Comparison of ENCODE assay signal across 8 cellular contexts in the genomic region with DNA sequence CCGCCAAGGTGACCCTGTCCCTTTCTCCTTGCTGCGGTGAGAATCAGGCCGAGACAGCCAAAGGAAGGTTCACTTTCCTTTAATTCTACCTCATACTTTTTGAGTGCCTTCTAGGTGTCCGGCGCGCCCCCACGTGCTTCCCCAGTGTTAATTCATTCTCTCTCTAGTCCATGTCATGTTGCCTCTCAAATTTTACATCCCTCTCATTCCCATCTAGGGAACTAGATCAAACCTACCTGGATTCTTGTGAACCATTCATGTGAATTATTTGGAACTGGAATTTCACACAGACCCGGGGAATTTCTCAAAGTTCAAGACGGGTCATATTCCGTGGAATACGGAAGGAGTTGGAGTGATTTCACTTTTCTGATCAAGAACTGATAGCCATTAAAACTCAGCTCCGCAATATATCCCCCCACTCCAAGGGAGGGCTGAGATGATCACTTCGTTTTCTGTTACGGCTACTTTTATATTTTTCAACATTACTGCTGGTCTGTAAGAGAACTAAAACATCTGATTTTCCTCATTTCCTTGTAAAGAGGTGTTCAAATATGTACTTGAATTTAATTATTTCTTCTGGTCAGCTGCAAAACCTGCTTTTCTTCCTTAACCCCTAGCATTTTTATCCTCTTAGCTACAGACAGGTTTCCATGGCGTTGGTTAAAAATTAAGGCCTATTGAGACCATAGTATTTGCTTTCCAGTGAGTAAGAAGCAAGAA. TPM values are rescaled to one million over a fixed set of nuclear protein-coding genes. Genes with fewer than 3 reads are reported as not detected.
DNase-seq lines count a peak whose midpoint lies in the region; TF ChIP-seq lines count a peak whose summit lies in the region.

No MANE protein-coding gene starts in this region.

- no peaks in the 10 kb centered on the region for H3K9me3 ChIP-seq in fibroblast of lung (ENCODE audit: control insufficient read depth, insufficient read depth, low read depth, low read length)

- peak overlapping the region; percentile 2 to 94 (median 66) for H3K4me3 ChIP-seq in fibroblast of lung (replicated peaks in 1 of 4; ENCODE audit: control extremely low read depth in 1 of 4, insufficient read depth in 1 of 4, low read depth in 3 of 4, low read length in 4 of 4)

- H3K27me3 ChIP-seq in fibroblast of lung (ENCODE audit: control insufficient read depth, insufficient read depth, low read length): no peaks in the 10 kb centered on the region

- DNase-seq in NCI-H82 treated with DMSO at 0.1 percent for 48 hours (lab: John Stamatoyannopoulos, UW; ENCODE audit: unreplicated experiment) (peak; percentile 70), NCI-H82 (lab: John Stamatoyannopoulos, UW) (no peak), T-helper 9 cell (peak; percentile 49), fibroblast of lung (ENCODE audit: low read depth in 2 of 2) (no peak), pons (ENCODE audit: low spot score) (peak; percentile 67), globus pallidus (ENCODE audit: low spot score) (no peak), NCI-H2081 treated with DMSO at 0.1 percent for 48 hours (lab: John Stamatoyannopoulos, UW) (no peak), UCSD-AML1 (lab: John Stamatoyannopoulos, UW; ENCODE audit: unreplicated experiment) (no peak)

- H3K4me2 ChIP-seq in fibroblast of lung (ENCODE audit: extremely low read depth, insufficient read depth, low read length): peak overlapping the region; percentile 44

- peak overlapping the region; percentile 97 for H3K27ac ChIP-seq in fibroblast of lung (ENCODE audit: insufficient read depth, low read length)

- H2AFZ ChIP-seq in fibroblast of lung (ENCODE audit: low read length): no peak overlapping the region

- H3K36me3 ChIP-seq in fibroblast of lung (ENCODE audit: control insufficient read depth, insufficient read depth, low read length): peaks cover 2% of the 10 kb centered on the region

- H3K79me2 ChIP-seq in fibroblast of lung (ENCODE audit: control insufficient read depth, insufficient read depth, low read length): peaks cover 39% of the 10 kb centered on the region

- peaks cover 9% of the 10 kb centered on the region for H3K4me1 ChIP-seq in fibroblast of lung (ENCODE audit: control insufficient read depth, extremely low read depth, insufficient read depth, low read length)

- peak overlapping the region; percentile 97 for H3K9ac ChIP-seq in fibroblast of lung (ENCODE audit: insufficient read depth, low read length)

- no peaks in the 10 kb centered on the region for H4K20me1 ChIP-seq in fibroblast of lung (ENCODE audit: control insufficient read depth, extremely low read depth, insufficient read depth, low read length)

- no peak for TF ChIP-seq CTCF in fibroblast of lung (conservative IDR thresholded peaks at IDR 0.05 in 1 of 2, IDR thresholded peaks at IDR 0.05 in 1 of 2; ENCODE audit: low read depth in 1 of 2, low read length in 2 of 2)

RNA-seq across cellular contexts. Expression of gene ENO1, which starts 1.0 kb away (rescaled TPM):
- 963 and 971 TPM in 2 replicates for total RNA-seq in fibroblast of lung
- 1,177 and 1,629 TPM in 2 replicates for polyA plus RNA-seq in fibroblast of lung
- 1,392 and 2,021 TPM in 2 replicates for polyA plus RNA-seq in fibroblast of lung (2012)
- polyA minus RNA-seq in fibroblast of lung (ENCODE audit: low replicate concordance): 1,769 and 2,224 TPM in 2 replicates

Comparison
In these comparisons a context has a peak if more than half of its experiments do, and no peak if none do; other contexts are left out.
1. DNase-seq: peak in NCI-H82 treated with DMSO at 0.1 percent for 48 hours (single experiment), T-helper 9 cell (single experiment) and pons (single experiment); none in NCI-H82 (single experiment), fibroblast of lung (0 of 2), globus pallidus (single experiment), NCI-H2081 treated with DMSO at 0.1 percent for 48 hours (single experiment) and UCSD-AML1 (single experiment).